9 cellular contexts compared by ENCODE assay signal in genomic region chr9:14314424-14314928, GRCh38. TPM values are rescaled to one million over a fixed set of nuclear protein-coding genes. Genes with fewer than 3 reads are reported as not detected.
A peak's percentile ranks its signal among the peaks of the same experiment; 100 is the strongest.
DNase-seq lines count a peak whose midpoint lies in the region; ATAC-seq, FAIRE-seq and TF ChIP-seq lines count a peak whose summit lies in the region.
"Had no signal": no experiment of that assay in that cellular context is flagged by ENCODE, and none has a peak within 500 bp of the region (broad histone marks: within the 10 kb centered on the region; RNA-seq: fewer than 3 reads in every experiment).

No MANE protein-coding gene starts in this region.

- peak overlapping the region; percentile 64 for H3K4me2 ChIP-seq in HepG2 (ENCODE audit: low read depth, low read length)

- in situ Hi-C loops in HepG2 (cut with HindIII; ENCODE audit: extremely low pct_ligation_motif_present, low pct_unique_long_range_greater_than_20kb), result no loop called here

- H3K4me1 ChIP-seq in SJCRH30 (peaks cover 23% of the 10 kb centered on the region), HepG2 (ENCODE audit: insufficient read depth, low read length) (peaks cover 35% of the 10 kb centered on the region), stomach smooth muscle (ENCODE audit: control insufficient read depth, insufficient read depth, low read length) (peaks cover 29% of the 10 kb centered on the region)

- 35% methylated on average over 21 of the region's 21 CpGs for WGBS in HepG2 (ENCODE audit: low lambda C conversion rate)

- peak overlapping the region; percentile 96 for H3K27ac ChIP-seq in SJCRH30
- peak overlapping the region; percentile 80 for H3K27ac ChIP-seq in HepG2 (ENCODE audit: extremely low read length, insufficient read depth, low read length)
- peak overlapping the region; percentile 89 for H3K27ac ChIP-seq in stomach smooth muscle (ENCODE audit: low read length)

- no peaks in the 10 kb centered on the region for H3K9me3 ChIP-seq in SJCRH30 (replicated peaks)
- no peaks in the 10 kb centered on the region for H3K9me3 ChIP-seq in HepG2 (ENCODE audit: low read length)
- H3K9me3 ChIP-seq in stomach smooth muscle (ENCODE audit: control insufficient read depth in 2 of 2, low read length in 2 of 2), result no peaks in the 10 kb centered on the region

- no peak for FAIRE-seq in HepG2 (lab: Jason Lieb, UNC)

- no peaks in the 10 kb centered on the region for H3K36me3 ChIP-seq in SJCRH30
- H3K36me3 ChIP-seq in HepG2 (replicated peaks in 1 of 2; ENCODE audit: control insufficient read depth in 1 of 2, insufficient read depth in 2 of 2, low read length in 2 of 2), result no peaks in the 10 kb centered on the region
- H3K36me3 ChIP-seq in stomach smooth muscle (ENCODE audit: control insufficient read depth in 2 of 2, insufficient read depth in 2 of 2, low read length in 2 of 2), result no peaks in the 10 kb centered on the region

- H3K79me2 ChIP-seq in HepG2 (ENCODE audit: insufficient read depth, low read length), result peaks cover 30% of the 10 kb centered on the region

- no peak for TF ChIP-seq CTCF in HepG2 (CRISPR knock-in tag; IDR thresholded peaks at IDR 0.05)

- intact Hi-C loops in HepG2 (cut with micrococcal nuclease; ENCODE audit: unreplicated experiment), result no loop called here

- POLR2A ChIA-PET in HepG2 (lab: Yijun Ruan, JAX), result interaction anchor here (0.6 to 0.9 kb wide), 3 partner anchors 36 to 102 kb away, joined by 3 read pairs; no protein-coding TSS in a partner anchor

- CTCF ChIA-PET in HepG2 (lab: Yijun Ruan, JAX; ENCODE audit: low intra/inter-chr PET ratio, low total read pairs), result no interaction called here

- 0 out of 4 replicates have a peak, but pooled peaks of 1 of the 2 experiments have one; percentile 6 for TF ChIP-seq POLR2A in HepG2 (IDR thresholded peaks at IDR 0.05; ENCODE audit: insufficient read depth in 1 of 2, low read depth in 2 of 2, low read length in 2 of 2)

- TF ChIP-seq RAD21 in HepG2 (CRISPR knock-in tag; IDR thresholded peaks at IDR 0.05), result no peak

- H2AFZ ChIP-seq in HepG2 (ENCODE audit: low read length), result no peak overlapping the region

- DNase-seq in ELR (ENCODE audit: low read depth) (peak; percentile 42), HPDE6-E6E7 (ENCODE audit: extremely low spot score) (peak; percentile 54), SJCRH30 (peak; percentile 72 to 81), dermis blood vessel endothelial cell (peak; percentile 91), HepG2 (ENCODE audit: low spot score) (peak; percentile 57), GDM1 (lab: John Stamatoyannopoulos, UW) (no peak)

- ATAC-seq in HepG2 (peak; percentile 4; the same call in 1 of the 3 replicates), GM19351 (IDR thresholded peaks at IDR 0.05; ENCODE audit: unreplicated experiment) (no peak)

- no peaks in the 10 kb centered on the region for H4K20me1 ChIP-seq in HepG2 (ENCODE audit: insufficient read depth, low read length)

- TF ChIP-seq EP300 in HepG2 (IDR thresholded peaks at IDR 0.05; ENCODE audit: low read depth in 2 of 2, low read length in 2 of 2) (no peak), HepG2 (CRISPR knock-in tag; IDR thresholded peaks at IDR 0.05; ENCODE audit: borderline replicate concordance) (no peak)

- BruUV-seq in HepG2 (replicated peaks; lab: Mats Ljungman, UMichigan), result no TSS peak

- H3K9ac ChIP-seq in HepG2 (ENCODE audit: insufficient read depth, low read depth, low read length) (peak overlapping the region; percentile 68), stomach smooth muscle (ENCODE audit: low read length in 2 of 2) (peak overlapping the region; percentile 78 to 80)

- H3K27me3 ChIP-seq in SJCRH30, result no peaks in the 10 kb centered on the region
- H3K27me3 ChIP-seq in HepG2 (ENCODE audit: control insufficient read depth in 1 of 2, insufficient read depth in 2 of 2, low read length in 2 of 2), result no peaks in the 10 kb centered on the region; a peak in 1 of 5 replicates
- no peaks in the 10 kb centered on the region for H3K27me3 ChIP-seq in stomach smooth muscle (ENCODE audit: control insufficient read depth in 1 of 2, insufficient read depth in 2 of 2, low read length in 2 of 2)

- H3K4me3 ChIP-seq in SJCRH30, result peak overlapping the region; percentile 79
- peak overlapping the region; percentile 62 to 75 (median 66); a peak in 5 of 6 replicates for H3K4me3 ChIP-seq in HepG2 (replicated peaks in 1 of 3; ENCODE audit: insufficient read depth in 1 of 3, low read depth in 2 of 3, low read length in 3 of 3)
- peak overlapping the region; percentile 85 to 95 for H3K4me3 ChIP-seq in stomach smooth muscle (ENCODE audit: low read length in 2 of 2)

TF ChIP-seq in HepG2, 621 proteins besides CTCF, POLR2A, EP300 and RAD21:
- TF ChIP-seq POLR2G (IDR thresholded peaks at IDR 0.05; ENCODE audit: low read depth, low read length), result 0 out of 2 replicates have a peak, but pooled peaks have one; percentile 67
- peak; percentile 23 for TF ChIP-seq ASH2L (IDR thresholded peaks at IDR 0.05; ENCODE audit: insufficient read length, low read depth, low read length)
- TF ChIP-seq ZFY (CRISPR knock-in tag; IDR thresholded peaks at IDR 0.05), result no peak
- TF ChIP-seq KDM5A (IDR thresholded peaks at IDR 0.05; ENCODE audit: borderline replicate concordance, low read length), result no peak
- TF ChIP-seq PHF21A (CRISPR knock-in tag; IDR thresholded peaks at IDR 0.05), result 0 out of 2 replicates have a peak, but pooled peaks have one; percentile 14
- no peak for TF ChIP-seq NR3C1 (CRISPR knock-in tag; IDR thresholded peaks at IDR 0.05)
- no peak for TF ChIP-seq ZNF207 (IDR thresholded peaks at IDR 0.05; ENCODE audit: borderline replicate concordance)
- TF ChIP-seq MXD1 (CRISPR knock-in tag; IDR thresholded peaks at IDR 0.05), result no peak
- TF ChIP-seq ZNF564 (CRISPR knock-in tag; IDR thresholded peaks at IDR 0.05), result no peak
- no peak for TF ChIP-seq LBX2 (CRISPR knock-in tag; IDR thresholded peaks at IDR 0.05; ENCODE audit: borderline replicate concordance)
- TF ChIP-seq ZNF740 (CRISPR knock-in tag; IDR thresholded peaks at IDR 0.05), result 0 out of 2 replicates have a peak, but pooled peaks have one; percentile 55
- TF ChIP-seq SMAD3 (CRISPR knock-in tag; IDR thresholded peaks at IDR 0.05), result no peak
- TF ChIP-seq ZFP37 (CRISPR knock-in tag; IDR thresholded peaks at IDR 0.05; ENCODE audit: borderline replicate concordance), result no peak
- TF ChIP-seq KDM2A (CRISPR knock-in tag; IDR thresholded peaks at IDR 0.05; ENCODE audit: borderline replicate concordance, low read depth), result peak; percentile 1; the same call in 1 of the 2 replicates
- TF ChIP-seq NFKBIZ (CRISPR knock-in tag; IDR thresholded peaks at IDR 0.05), result no peak
- no peak for TF ChIP-seq HOXA7 (CRISPR knock-in tag; IDR thresholded peaks at IDR 0.05)

RNA-seq across cellular contexts. Expression of gene NFIB, which starts 0.5 kb away (rescaled TPM):
- 44.7 and 48.1 TPM in 2 replicates for total RNA-seq in SJCRH30 (2014; rRNA removed; shearing (Covaris generic))
- total RNA-seq in dermis blood vessel endothelial cell, result 153 and 193 TPM in 2 replicates
- 2.4 and 4.6 TPM in 2 replicates for total RNA-seq in HepG2 (2016; rRNA removed; fragmentation: Illumina TruSeq; extraction: Trizol)
- total RNA-seq in HepG2 (2016; cell fraction: cytosol; rRNA removed; fragmentation: Illumina TruSeq; extraction: Trizol; ENCODE audit: low read depth), result 4.1 TPM in 2 replicates
- total RNA-seq in HepG2 (2016; cell fraction: insoluble cytoplasmic fraction; rRNA removed; fragmentation: Illumina TruSeq; extraction: Trizol), result 1.6 and 4.1 TPM in 2 replicates
- total RNA-seq in HepG2 (2016; cell fraction: membrane; rRNA removed; fragmentation: Illumina TruSeq; extraction: Trizol), result 1.4 and 1.6 TPM in 2 replicates
- total RNA-seq in HepG2 (2016; cell fraction: nucleus; rRNA removed; fragmentation: Illumina TruSeq; extraction: Trizol), result 18.2 and 18.4 TPM in 2 replicates
- polyA plus RNA-seq in HepG2 (2011; rRNA removed), result 0.98 and 1.4 TPM in 2 replicates
- 0.17 and 0.32 TPM in 2 replicates for polyA plus RNA-seq in HepG2 (2011; cell fraction: cytosol; rRNA removed)
- polyA plus RNA-seq in HepG2 (2011; cell fraction: nucleus; rRNA removed), result 3.9 and 4.5 TPM in 2 replicates
- polyA plus RNA-seq in HepG2 (2012), result 1.1 and 1.7 TPM in 2 replicates
- 0.20 TPM in 2 replicates for polyA plus RNA-seq in HepG2 (2016; cell fraction: cytosol; fragmentation: Illumina TruSeq; extraction: Trizol; ENCODE audit: low read depth)
- polyA plus RNA-seq in HepG2 (2016; cell fraction: insoluble cytoplasmic fraction; fragmentation: Illumina TruSeq; extraction: Trizol; ENCODE audit: low read depth), result 1.4 and 1.7 TPM in 2 replicates
- 0.31 and 0.49 TPM in 2 replicates for polyA plus RNA-seq in HepG2 (2016; cell fraction: membrane; fragmentation: Illumina TruSeq; extraction: Trizol; ENCODE audit: low read depth)
- polyA plus RNA-seq in HepG2 (2016; cell fraction: nucleus; fragmentation: Illumina TruSeq; extraction: Trizol; ENCODE audit: insufficient read depth, low read depth), result 5.7 and 6.1 TPM in 2 replicates
- polyA minus RNA-seq in HepG2 (2011; rRNA and poly(A)+ RNA removed; ENCODE audit: low replicate concordance), result 3.1 and 48.1 TPM in 2 replicates
- 1.1 and 3.5 TPM in 2 replicates for polyA minus RNA-seq in HepG2 (2011; cell fraction: cytosol; rRNA and poly(A)+ RNA removed)
- polyA minus RNA-seq in HepG2 (2011; cell fraction: nucleus; rRNA and poly(A)+ RNA removed), result 25.6 and 28.5 TPM in 2 replicates
- total RNA-seq: activated CD8-positive, alpha-beta memory T cell treated with anti-CD3 and anti-CD28 coated beads for 36 hours had no signal
